In genomic region chr3:140185375-140185774, GRCh38 we compare ENCODE assay signal across 20 cellular contexts.
DNase-seq lines count a peak whose midpoint lies in the region; ATAC-seq and TF ChIP-seq lines count a peak whose summit lies in the region.
"Had no signal": no experiment of that assay in that cellular context is flagged by ENCODE, and none has a peak within 500 bp of the region (broad histone marks: within the 10 kb centered on the region; RNA-seq: fewer than 3 reads in every experiment).

No MANE protein-coding gene starts in this region.

- TF ChIP-seq CTCF in C4-2B (conservative IDR thresholded peaks at IDR 0.05) (no peak), coronary artery (IDR thresholded peaks at IDR 0.05) (no peak), thoracic aorta (IDR thresholded peaks at IDR 0.05) (no peak)

- DNase-seq in DMS 273 (lab: John Stamatoyannopoulos, UW; ENCODE audit: unreplicated experiment) (peak; percentile 21), DMS 273 treated with DMSO at 0.1 percent for 48 hours (lab: John Stamatoyannopoulos, UW) (no peak), coronary artery (ENCODE audit: low spot score) (no peak), thoracic aorta (ENCODE audit: low spot score) (no peak), NCI-H2196 (lab: John Stamatoyannopoulos, UW; ENCODE audit: unreplicated experiment) (no peak), T-helper 1 cell (no peak)
- DNase-seq: CD8-positive, alpha-beta memory T cell; DMS153; GM23248; HFFc6; KG1; MG63; NCI-H2029; NCI-H526 treated with DMSO at 0.1 percent for 48 hours; PC-9; SHP77 had no signal

- peaks cover 10 to 47% of the 10 kb centered on the region in 2 donors for H3K4me1 ChIP-seq in thoracic aorta (ENCODE audit: control insufficient read depth in 1 of 2, low read depth in 2 of 2)

- no peaks in the 10 kb centered on the region for H3K36me3 ChIP-seq in thoracic aorta
- H3K36me3 ChIP-seq: HAP-1, MG63 had no signal

- H3K9me3 ChIP-seq in thoracic aorta = no peaks in the 10 kb centered on the region
- H3K9me3 ChIP-seq: HAP-1, MG63 had no signal

- ATAC-seq in thoracic aorta (ENCODE audit: insufficient number of reproducible peaks, low FRiP score, low read depth) = no peak
- no peak for ATAC-seq in HG02981 (IDR thresholded peaks at IDR 0.05; ENCODE audit: unreplicated experiment)

- H3K27ac ChIP-seq in C4-2B (0 out of 2 replicates have a peak overlapping the region, but pooled peaks have one; percentile 12), coronary artery (peak overlapping the region; percentile 68 to 69), thoracic aorta (peak overlapping the region; percentile 59 to 83)
- H3K27ac ChIP-seq: 22Rv1, GM23248, PC-9 had no signal

- H3K4me3 ChIP-seq in coronary artery = no peak overlapping the region
- H3K4me3 ChIP-seq in thoracic aorta = no peak overlapping the region
- H3K4me3 ChIP-seq: GM23248, HAP-1, MG63, PC-9 had no signal

- no peaks in the 10 kb centered on the region for H3K27me3 ChIP-seq in thoracic aorta (replicated peaks; ENCODE audit: insufficient read depth)
- H3K27me3 ChIP-seq: MG63 had no signal

Comparison
In these comparisons a context has a peak if more than half of its experiments do, and no peak if none do; other contexts are left out.
1. H3K27ac ChIP-seq: peak in every context shown above with its lines; median percentile 71 in thoracic aorta; 68 in coronary artery; 12 in C4-2B.